In genomic region chr12:130945793-130946492, GRCh38 we compare ENCODE assay signal across 21 cellular contexts. TPM values are rescaled to one million over a fixed set of nuclear protein-coding genes. Genes with fewer than 3 reads are reported as not detected.
DNase-seq lines count a peak whose midpoint lies in the region; ATAC-seq and TF ChIP-seq lines count a peak whose summit lies in the region.
"Had no signal": no experiment of that assay in that cellular context is flagged by ENCODE, and none has a peak within 500 bp of the region (broad histone marks: within the 10 kb centered on the region; RNA-seq: fewer than 3 reads in every experiment).

No MANE protein-coding gene starts in this region.

- H3K9me3 ChIP-seq in aorta (ENCODE audit: control insufficient read depth, low read length) = peaks cover 2% of the 10 kb centered on the region
- H3K9me3 ChIP-seq: pancreas had no signal

- H3K36me3 Mint-ChIP-seq in T-helper 2 cell treated with Interferon-gamma antibody and Interleukin-4, amounts not matched to agents 5 μg/mL and 100 μg/mL, for 36 hours (ENCODE audit: low read depth) = no peaks in the 10 kb centered on the region

- H3K27me3 ChIP-seq in aorta (ENCODE audit: control insufficient read depth in 1 of 2, insufficient read depth in 2 of 2, low read length in 1 of 2) = no peaks in the 10 kb centered on the region
- H3K27me3 ChIP-seq: brain microvascular endothelial cell, pancreas had no signal

- no peaks in the 10 kb centered on the region for H3K4me1 Mint-ChIP-seq in T-helper 2 cell treated with Interferon-gamma antibody and Interleukin-4, amounts not matched to agents 5 μg/mL and 100 μg/mL, for 36 hours (ENCODE audit: low read depth)
- H3K4me1 Mint-ChIP-seq: naive B cell had no signal

- H3K27ac Mint-ChIP-seq in T-helper 2 cell treated with Interferon-gamma antibody and Interleukin-4, amounts not matched to agents 5 μg/mL and 100 μg/mL, for 36 hours = no peak overlapping the region
- H3K27ac Mint-ChIP-seq: activated CD4-positive, alpha-beta memory T cell treated with anti-CD3 and anti-CD28 coated beads for 36 hours; activated naive CD4-positive, alpha-beta T cell treated with anti-CD3 and anti-CD28 coated beads, Interleukin-2, amount 50 U/mL, for 72 hours; activated T-cell treated with anti-CD3 and anti-CD28 coated beads, Interleukin-2, amount 50 U/mL, for 72 hours had no signal

- H3K4me3 Mint-ChIP-seq in T-helper 2 cell treated with Interferon-gamma antibody and Interleukin-4, amounts not matched to agents 5 μg/mL and 100 μg/mL, for 36 hours = no peak overlapping the region
- H3K4me3 Mint-ChIP-seq: activated CD4-positive, alpha-beta memory T cell treated with anti-CD3 and anti-CD28 coated beads for 36 hours; activated T-cell treated with anti-CD3 and anti-CD28 coated beads, Interleukin-2, amount 50 U/mL, for 72 hours; naive B cell had no signal

- no peak overlapping the region for H3K4me3 ChIP-seq in aorta (ENCODE audit: low read length in 2 of 2)
- H3K4me3 ChIP-seq: dorsolateral prefrontal cortex, pancreas, thoracic aorta had no signal

- DNase-seq in Right ventricle myocardium inferior (ENCODE audit: missing footprints) = no peak
- DNase-seq in cardiac septum (ENCODE audit: low spot score) = no peak
- no peak for DNase-seq in Right ventricle myocardium superior
- no peak for DNase-seq in omental fat pad (ENCODE audit: low spot score)
- peak in 1 of 2 donors; percentile 69 for DNase-seq in aorta
- DNase-seq in T-helper 2 cell treated with Interferon-gamma antibody and Interleukin-4, amounts not matched to agents 5 μg/mL and 100 μg/mL, for 36 hours (ENCODE audit: low spot score) = no peak
- DNase-seq: 8988T; activated CD4-positive, alpha-beta memory T cell treated with anti-CD3 and anti-CD28 coated beads for 36 hours; activated T-cell treated with anti-CD3 and anti-CD28 coated beads, Interleukin-2, amount 50 U/mL, for 72 hours; brain microvascular endothelial cell; dorsolateral prefrontal cortex; naive B cell; NCI-H146; NCI-H446; NK-92 treated with Interleukin-12 subunit alpha and Interleukin-12 subunit beta, amount 100 ng/mL, for 24 hours; pancreas; RPMI8226 had no signal

- H3K27ac ChIP-seq in aorta (ENCODE audit: low read depth in 1 of 2, low read length in 2 of 2) = peak overlapping the region in 1 of 2 donors; percentile 44
- H3K27ac ChIP-seq: brain microvascular endothelial cell, dorsolateral prefrontal cortex, pancreas had no signal

- TF ChIP-seq CTCF in omental fat pad (IDR thresholded peaks at IDR 0.05) = no peak

- H3K4me1 ChIP-seq in aorta (ENCODE audit: control insufficient read depth in 1 of 2, insufficient read depth in 2 of 2, low read length in 2 of 2) = no peaks in the 10 kb centered on the region
- H3K4me1 ChIP-seq: pancreas had no signal

- H3K36me3 ChIP-seq in aorta (ENCODE audit: control insufficient read depth in 1 of 2, insufficient read depth in 2 of 2, low read length in 1 of 2) = no peaks in the 10 kb centered on the region
- H3K36me3 ChIP-seq: brain microvascular endothelial cell, pancreas, thoracic aorta had no signal

- ATAC-seq in Right ventricle myocardium inferior (peak; percentile 82), Right ventricle myocardium superior (ENCODE audit: poor library complexity) (peak; percentile 76), omental fat pad (ENCODE audit: low FRiP score) (peak; percentile 72), aorta (ENCODE audit: low FRiP score) (peak; percentile 71), GM21447 (IDR thresholded peaks at IDR 0.05; ENCODE audit: unreplicated experiment) (no peak), HG02938 (IDR thresholded peaks at IDR 0.05; ENCODE audit: unreplicated experiment) (no peak)
- ATAC-seq: activated naive CD4-positive, alpha-beta T cell treated with anti-CD3 and anti-CD28 coated beads, Interleukin-2, amount 50 U/mL, for 72 hours; activated T-cell treated with anti-CD3 and anti-CD28 coated beads, Interleukin-2, amount 50 U/mL, for 72 hours had no signal

- intact Hi-C loops in Right ventricle myocardium inferior (cut with DNase I) = no loop called here
- intact Hi-C loops in cardiac septum (cut with DNase I) = no loop called here
- intact Hi-C loops in Right ventricle myocardium superior (cut with DNase I) = no loop called here
- intact Hi-C loops in aorta (cut with DNase I) = no loop called here

- 10% methylated on average over 7 of the region's 7 CpGs for WGBS in aorta, 2 donors

- H3K9me3 Mint-ChIP-seq in T-helper 2 cell treated with Interferon-gamma antibody and Interleukin-4, amounts not matched to agents 5 μg/mL and 100 μg/mL, for 36 hours = peaks cover 15% of the 10 kb centered on the region

- peaks cover 5% of the 10 kb centered on the region for H3K27me3 Mint-ChIP-seq in T-helper 2 cell treated with Interferon-gamma antibody and Interleukin-4, amounts not matched to agents 5 μg/mL and 100 μg/mL, for 36 hours (ENCODE audit: low read depth)

RNA-seq across cellular contexts. Expression of gene ADGRD1, which starts 7.8 kb away (rescaled TPM):
- total RNA-seq in Right ventricle myocardium inferior = 89.1 TPM
- total RNA-seq in cardiac septum = 54.6 TPM
- 86.1 TPM for total RNA-seq in Right ventricle myocardium superior
- total RNA-seq in omental fat pad = 10 to 100 TPM; 34.3 to 98.6 (median 52.4) TPM
- 10 to 100 TPM; 59.2 to 97.6 TPM for total RNA-seq in aorta
- polyA plus RNA-seq in aorta = 1 to 10 TPM; 2.1 to 2.9 TPM

Comparison
In these comparisons a context has a peak if more than half of its experiments do, and no peak if none do; other contexts are left out.
1. ATAC-seq: peak in Right ventricle myocardium inferior (single experiment), Right ventricle myocardium superior (single experiment), omental fat pad (single experiment) and aorta (single experiment); none in GM21447 (single experiment) and HG02938 (single experiment).